Comparison of ENCODE assay signal across 9 cellular contexts in genomic region chr12:130041983-130042812, GRCh38.
A peak's percentile ranks its signal among the peaks of the same experiment; 100 is the strongest.
DNase-seq lines count a peak whose midpoint lies in the region; ATAC-seq and TF ChIP-seq lines count a peak whose summit lies in the region.
"Had no signal": no experiment of that assay in that cellular context is flagged by ENCODE, and none has a peak within 500 bp of the region (broad histone marks: within the 10 kb centered on the region; RNA-seq: fewer than 3 reads in every experiment).

No MANE protein-coding gene starts in this region.

- peaks cover 74% of the 10 kb centered on the region for H3K27me3 Mint-ChIP-seq in WTC11 (ENCODE audit: low read depth)

- H3K27ac Mint-ChIP-seq in WTC11, result no peak overlapping the region
- H3K27ac Mint-ChIP-seq: T-helper 1 cell treated with Interleukin-12 subunit alpha and Interleukin-12 subunit beta and Interleukin-4 antibody, amounts not matched to agents 30 μg/mL and 1 μg/mL, for 36 hours had no signal

- CTCF ChIA-PET in WTC11 (lab: Charles Lee), result interaction anchor here (0.5 to 1.7 kb wide), 7 partner anchors 151 to 1096 kb away, joined by 3 to 5 read pairs (median 4); no protein-coding TSS in a partner anchor

- intact Hi-C loops in posterior vena cava (cut with DNase I), result no loop called here

- H3K36me3 Mint-ChIP-seq in WTC11, result peaks cover 63% of the 10 kb centered on the region

- peak; percentile 65 for ATAC-seq in WTC11
- ATAC-seq in foreskin keratinocyte, result peak; percentile 92
- no peak for ATAC-seq in GM21737 (IDR thresholded peaks at IDR 0.05; ENCODE audit: unreplicated experiment)

- H3K4me1 ChIP-seq in foreskin keratinocyte, result no peaks in the 10 kb centered on the region

- peaks cover 13% of the 10 kb centered on the region for H3K27me3 ChIP-seq in foreskin keratinocyte

- TF ChIP-seq CTCF in WTC11 (IDR thresholded peaks at IDR 0.05) (peak; percentile 75), foreskin keratinocyte (conservative IDR thresholded peaks at IDR 0.05) (peak; percentile 93)

- peaks cover 15% of the 10 kb centered on the region; the same call in 1 of the 2 replicates for H3K4me1 Mint-ChIP-seq in WTC11

- H3K4me3 Mint-ChIP-seq in WTC11, result no peak overlapping the region
- H3K4me3 Mint-ChIP-seq: T-helper 1 cell treated with Interleukin-12 subunit alpha and Interleukin-12 subunit beta and Interleukin-4 antibody, amounts not matched to agents 30 μg/mL and 1 μg/mL, for 36 hours had no signal

- no peak overlapping the region for H3K27ac ChIP-seq in foreskin keratinocyte

- H3K9me3 Mint-ChIP-seq in WTC11, result peaks cover 65% of the 10 kb centered on the region

- peak; percentile 54 for DNase-seq in activated CD4-positive, CD25-positive, alpha-beta regulatory T cell treated with anti-CD3 and anti-CD28 coated beads, Interleukin-2, amount 50 U/mL, for 72 hours
- no peak for DNase-seq in activated CD4-positive, CD25-positive, alpha-beta regulatory T cell (lab: John Stamatoyannopoulos, UW)
- peak; percentile 68 for DNase-seq in WTC11 (ENCODE audit: low spot score)
- DNase-seq in foreskin keratinocyte, result peak in 1 of 2 donors; percentile 20
- peak; percentile 88 for DNase-seq in posterior vena cava (ENCODE audit: low spot score)
- no peak for DNase-seq in effector CD4-positive, alpha-beta T cell
- no peak for DNase-seq in pons (ENCODE audit: low spot score)

- POLR2A ChIA-PET in WTC11 (lab: Charles Lee), result no interaction called here

TF ChIP-seq in WTC11, 78 proteins besides CTCF, POLR2A, EP300 and RAD21:
- TF ChIP-seq TEAD4 (CRISPR knock-in tag; IDR thresholded peaks at IDR 0.05), result no peak
- TF ChIP-seq STAT6 (CRISPR knock-in tag; conservative IDR thresholded peaks at IDR 0.05; ENCODE audit: low read depth), result no peak
- no peak for TF ChIP-seq TEAD1 (CRISPR knock-in tag; IDR thresholded peaks at IDR 0.05)

Comparison
In these comparisons a context has a peak if more than half of its experiments do, and no peak if none do; other contexts are left out.
1. DNase-seq: peak in activated CD4-positive, CD25-positive, alpha-beta regulatory T cell treated with anti-CD3 and anti-CD28 coated beads, Interleukin-2, amount 50 U/mL, for 72 hours (single experiment), WTC11 (single experiment) and posterior vena cava (single experiment); none in activated CD4-positive, CD25-positive, alpha-beta regulatory T cell (0 of 4), effector CD4-positive, alpha-beta T cell (single experiment) and pons (single experiment).